27 cellular contexts compared by ENCODE assay signal in the genomic region with DNA sequence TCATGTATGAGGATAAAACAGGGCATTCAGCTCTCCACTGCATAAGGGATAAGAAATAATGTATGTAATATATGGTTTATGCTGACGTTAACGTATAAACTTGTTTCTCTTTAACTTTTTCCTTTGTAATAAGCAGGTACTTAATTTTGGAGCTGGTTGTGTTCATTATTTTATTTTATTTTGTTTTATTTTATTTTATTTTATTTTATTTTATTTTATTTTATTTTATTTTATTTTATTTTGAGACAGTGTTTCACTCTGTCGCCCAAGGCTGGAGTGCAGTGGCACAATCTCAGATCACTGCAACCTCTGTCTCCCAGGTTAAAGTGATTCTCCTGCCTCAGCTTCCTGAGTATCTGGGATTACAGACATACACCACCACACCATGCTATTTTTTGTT.
"Had no signal": no experiment of that assay in that cellular context is flagged by ENCODE, and none has a peak within 500 bp of the region (broad histone marks: within the 10 kb centered on the region; RNA-seq: fewer than 3 reads in every experiment).

No MANE protein-coding gene starts in this region.

- H3K4me1 ChIP-seq: stomach, suprapubic skin, testis, tibial nerve, transverse colon, upper lobe of left lung, upper lobe of right lung, uterus, vagina had no signal

- H3K36me3 ChIP-seq: stomach, suprapubic skin, thoracic aorta, tibial artery, tibial nerve, transverse colon, upper lobe of left lung, upper lobe of right lung, uterus, vagina had no signal

- H3K27ac ChIP-seq: stomach, suprapubic skin, testis, thoracic aorta, tibial artery, tibial nerve, transverse colon, upper lobe of left lung, upper lobe of right lung, uterus, vagina had no signal

- H3K4me3 Mint-ChIP-seq: stimulated activated effector memory CD8-positive, alpha-beta T cell treated with anti-CD3 and anti-CD28 coated beads, Interleukin-12 subunit alpha, Interleukin-12 subunit beta, amount 100 ng/mL, for 72 hours; stimulated activated memory B cell treated with anti-CD40 and anti-IgM and Interleukin-4, amounts not matched to agents 10 μg/mL and 1 μg/mL and 100 μg/mL, for 72 hours; stimulated activated naive B cell treated with anti-CD40 and anti-IgM and Interleukin-4, amounts not matched to agents 10 μg/mL and 1 μg/mL and 100 μg/mL, for 72 hours; stimulated activated naive CD8-positive, alpha-beta T cell treated with anti-CD3 and anti-CD28 coated beads, Interleukin-15, amount 100 ng/mL, for 72 hours; stimulated activated naive CD8-positive, alpha-beta T cell treated with anti-CD3 and anti-CD28 coated beads, Interleukin-15, Interleukin-2, amounts not matched to agents 100 ng/mL and 50 ng/mL, for 24 hours; type B pancreatic cell had no signal

- H3K27me3 ChIP-seq: stomach, suprapubic skin, testis, tibial artery, tibial nerve, transverse colon, upper lobe of left lung, upper lobe of right lung, vagina had no signal

- H3K27me3 Mint-ChIP-seq: stimulated activated memory B cell treated with anti-CD40 and anti-IgM and Interleukin-4, amounts not matched to agents 10 μg/mL and 1 μg/mL and 100 μg/mL, for 72 hours; stimulated activated naive B cell treated with anti-CD40 and anti-IgM and Interleukin-4, amounts not matched to agents 10 μg/mL and 1 μg/mL and 100 μg/mL, for 72 hours; stimulated activated naive CD8-positive, alpha-beta T cell treated with anti-CD3 and anti-CD28 coated beads, Interleukin-15, amount 100 ng/mL, for 72 hours; stimulated activated naive CD8-positive, alpha-beta T cell treated with anti-CD3 and anti-CD28 coated beads, Interleukin-15, Interleukin-2, amounts not matched to agents 100 ng/mL and 50 ng/mL, for 24 hours had no signal

- H3K4me1 Mint-ChIP-seq: stimulated activated effector memory CD8-positive, alpha-beta T cell treated with anti-CD3 and anti-CD28 coated beads, Interleukin-12 subunit alpha, Interleukin-12 subunit beta, amount 100 ng/mL, for 72 hours; stimulated activated naive CD8-positive, alpha-beta T cell treated with anti-CD3 and anti-CD28 coated beads, Interleukin-15, amount 100 ng/mL, for 72 hours had no signal

- H3K9me3 ChIP-seq: suprapubic skin, testis, thoracic aorta, tibial artery, tibial nerve, transverse colon, upper lobe of left lung, upper lobe of right lung, uterus, vagina had no signal

- H3K4me3 ChIP-seq: stomach, suprapubic skin, testis, thoracic aorta, tibial artery, tibial nerve, transverse colon, upper lobe of left lung, upper lobe of right lung, uterus, vagina had no signal

- ATAC-seq: stimulated activated effector memory CD8-positive, alpha-beta T cell treated with anti-CD3 and anti-CD28 coated beads, Interleukin-12 subunit alpha, Interleukin-12 subunit beta, amount 100 ng/mL, for 72 hours; stimulated activated memory B cell treated with anti-CD40 and anti-IgM and Interleukin-4, amounts not matched to agents 10 μg/mL and 1 μg/mL and 100 μg/mL, for 72 hours; stimulated activated naive B cell treated with anti-CD40 and anti-IgM and Interleukin-4, amounts not matched to agents 10 μg/mL and 1 μg/mL and 100 μg/mL, for 72 hours; stimulated activated naive CD8-positive, alpha-beta T cell treated with anti-CD3 and anti-CD28 coated beads, Interleukin-15, amount 100 ng/mL, for 72 hours; stimulated activated naive CD8-positive, alpha-beta T cell treated with anti-CD3 and anti-CD28 coated beads, Interleukin-15, Interleukin-2, amounts not matched to agents 100 U/mL and 50 U/mL, for 24 hours; upper lobe of right lung had no signal

- H3K27ac Mint-ChIP-seq: stimulated activated effector memory CD8-positive, alpha-beta T cell treated with anti-CD3 and anti-CD28 coated beads, Interleukin-12 subunit alpha, Interleukin-12 subunit beta, amount 100 ng/mL, for 72 hours; stimulated activated memory B cell treated with anti-CD40 and anti-IgM and Interleukin-4, amounts not matched to agents 10 μg/mL and 1 μg/mL and 100 μg/mL, for 72 hours; stimulated activated naive B cell treated with anti-CD40 and anti-IgM and Interleukin-4, amounts not matched to agents 10 μg/mL and 1 μg/mL and 100 μg/mL, for 72 hours; stimulated activated naive CD8-positive, alpha-beta T cell treated with anti-CD3 and anti-CD28 coated beads, Interleukin-15, amount 100 ng/mL, for 72 hours; stimulated activated naive CD8-positive, alpha-beta T cell treated with anti-CD3 and anti-CD28 coated beads, Interleukin-15, Interleukin-2, amounts not matched to agents 100 ng/mL and 50 ng/mL, for 24 hours; type B pancreatic cell had no signal

- H3K36me3 Mint-ChIP-seq: stimulated activated effector memory CD8-positive, alpha-beta T cell treated with anti-CD3 and anti-CD28 coated beads, Interleukin-12 subunit alpha, Interleukin-12 subunit beta, amount 100 ng/mL, for 72 hours; stimulated activated memory B cell treated with anti-CD40 and anti-IgM and Interleukin-4, amounts not matched to agents 10 μg/mL and 1 μg/mL and 100 μg/mL, for 72 hours; stimulated activated naive B cell treated with anti-CD40 and anti-IgM and Interleukin-4, amounts not matched to agents 10 μg/mL and 1 μg/mL and 100 μg/mL, for 72 hours; type B pancreatic cell had no signal

- H3K9me3 Mint-ChIP-seq: stimulated activated naive CD8-positive, alpha-beta T cell treated with anti-CD3 and anti-CD28 coated beads, Interleukin-15, Interleukin-2, amounts not matched to agents 100 ng/mL and 50 ng/mL, for 24 hours; type B pancreatic cell had no signal

- DNase-seq: stimulated activated CD4-positive, alpha-beta T cell treated with anti-CD3 and anti-CD28 coated beads, Interleukin-2, amount 100 ng/mL, for 48 hours; stimulated activated CD4-positive, alpha-beta T cell treated with anti-CD3 and anti-CD28 coated beads, Interleukin-4, amount 100 ng/mL, for 1 hour; stimulated activated CD4-positive, alpha-beta T cell treated with anti-CD3 and anti-CD28 coated beads, Interleukin-4, amount 100 ng/mL, for 24 hours; stimulated activated CD4-positive, alpha-beta T cell treated with anti-CD3 and anti-CD28 coated beads, Interleukin-4, amount 100 ng/mL, for 4 hours; stimulated activated CD8-positive, alpha-beta memory T cell treated with anti-CD3 and anti-CD28 coated beads, Interleukin-4, amount 100 ng/mL, for 48 hours; stimulated activated naive B cell treated with anti-CD40 and anti-IgM and Interleukin-4, amounts not matched to agents 10 μg/mL and 1 μg/mL and 100 μg/mL, for 72 hours; stimulated activated naive CD4-positive, alpha-beta T cell; stimulated activated naive CD4-positive, alpha-beta T cell treated with Interleukin-2 at 50 U/mL for 16 hours; stimulated activated naive CD8-positive, alpha-beta T cell treated with anti-CD3 and anti-CD28 coated beads, Interleukin-15, amount 100 ng/mL, for 72 hours; stimulated activated naive CD8-positive, alpha-beta T cell treated with anti-CD3 and anti-CD28 coated beads, Interleukin-15, Interleukin-2, amounts not matched to agents 100 U/mL and 50 U/mL, for 24 hours; stomach; substantia nigra; testis; tibial artery; transverse colon; trophoblast cell; upper lobe of right lung; uterus had no signal
